ENCODE assay signal across 8 cellular contexts in genomic region chr21:29196664-29197052, GRCh38.
DNase-seq lines count a peak whose midpoint lies in the region; ATAC-seq and TF ChIP-seq lines count a peak whose summit lies in the region.

No MANE protein-coding gene starts in this region.

- no peaks in the 10 kb centered on the region for H3K4me1 Mint-ChIP-seq in glutamatergic neuron (ENCODE audit: low read depth, unreplicated experiment)

- no peak for TF ChIP-seq EP300 in gastroesophageal sphincter (IDR thresholded peaks at IDR 0.05)

- no peak overlapping the region for H3K4me3 Mint-ChIP-seq in glutamatergic neuron (ENCODE audit: unreplicated experiment)

- TF ChIP-seq CTCF in right atrium auricular region (IDR thresholded peaks at IDR 0.05) (no peak), HL-60 (IDR thresholded peaks at IDR 0.05; ENCODE audit: insufficient read depth, low read length) (no peak), gastroesophageal sphincter (IDR thresholded peaks at IDR 0.05) (no peak), glutamatergic neuron (IDR thresholded peaks at IDR 0.05; ENCODE audit: partially characterized antibody, unreplicated experiment) (no peak)

- H3K4me3 ChIP-seq in right cardiac atrium (ENCODE audit: low read length) = peak overlapping the region; percentile 66
- H3K4me3 ChIP-seq in right atrium auricular region = no peak overlapping the region
- H3K4me3 ChIP-seq in HL-60 (replicated peaks; ENCODE audit: insufficient read depth, low read length) = peak overlapping the region; percentile 7; the same call in 1 of the 2 replicates
- H3K4me3 ChIP-seq in esophagus (ENCODE audit: low read depth in 1 of 2, low read length in 2 of 2) = peak overlapping the region in 1 of 2 donors; percentile 22
- no peak overlapping the region for H3K4me3 ChIP-seq in gastroesophageal sphincter

- whole genome bisulfite sequencing in right cardiac atrium = 50% methylated on average over 5 of the region's 5 CpGs
- WGBS in esophagus, 2 donors = 53 to 56% methylated on average over 5 of the region's 5 CpGs
- WGBS in gastroesophageal sphincter (ENCODE audit: low coverage in 1 of 2), 2 donors = 32 to 65% methylated on average over 4 of the region's 5 CpGs

- H3K9me3 ChIP-seq in right cardiac atrium (ENCODE audit: control insufficient read depth, low read length) (no peaks in the 10 kb centered on the region), right atrium auricular region (peaks cover 0 to 9% of the 10 kb centered on the region in 2 donors), esophagus (ENCODE audit: control insufficient read depth in 2 of 2, insufficient read depth in 1 of 2, low read depth in 1 of 2, low read length in 1 of 2) (no peaks in the 10 kb centered on the region), gastroesophageal sphincter (peaks cover 0 to 9% (median 0%) of the 10 kb centered on the region in 3 donors)

- H3K27me3 Mint-ChIP-seq in glutamatergic neuron (ENCODE audit: unreplicated experiment) = no peaks in the 10 kb centered on the region

- H3K27me3 ChIP-seq in right cardiac atrium (ENCODE audit: control insufficient read depth, insufficient read depth) (no peaks in the 10 kb centered on the region), right atrium auricular region (no peaks in the 10 kb centered on the region), HL-60 (ENCODE audit: insufficient read depth, poor library complexity, severe bottlenecking) (no peaks in the 10 kb centered on the region), esophagus (ENCODE audit: control insufficient read depth in 1 of 2, insufficient read depth in 2 of 2, low read length in 2 of 2) (no peaks in the 10 kb centered on the region), gastroesophageal sphincter (no peaks in the 10 kb centered on the region)

- no peak overlapping the region for H3K27ac Mint-ChIP-seq in glutamatergic neuron (ENCODE audit: unreplicated experiment)

- no peaks in the 10 kb centered on the region for H3K9me3 Mint-ChIP-seq in glutamatergic neuron (ENCODE audit: unreplicated experiment)

- peaks cover 2% of the 10 kb centered on the region for H3K4me1 ChIP-seq in right cardiac atrium (ENCODE audit: control insufficient read depth, insufficient read depth, low read length)
- peaks cover 0 to 8% of the 10 kb centered on the region in 2 donors for H3K4me1 ChIP-seq in right atrium auricular region
- H3K4me1 ChIP-seq in esophagus (ENCODE audit: control insufficient read depth in 2 of 2, insufficient read depth in 2 of 2, low read length in 1 of 2) = no peaks in the 10 kb centered on the region
- H3K4me1 ChIP-seq in gastroesophageal sphincter = peaks cover 0 to 23% (median 3%) of the 10 kb centered on the region in 3 donors

- intact Hi-C loops in right cardiac atrium (cut with DNase I) = no loop called here

- no peak for DNase-seq in right cardiac atrium
- no peak for DNase-seq in right atrium auricular region (ENCODE audit: low spot score)
- DNase-seq in HL-60 (ENCODE audit: low read depth in 1 of 2, low spot score in 1 of 2) = no peak
- DNase-seq in LoVo (ENCODE audit: low spot score) = no peak
- DNase-seq in NCI-H2107 (lab: John Stamatoyannopoulos, UW) = no peak
- no peak for DNase-seq in glutamatergic neuron

- H3K36me3 Mint-ChIP-seq in glutamatergic neuron (ENCODE audit: unreplicated experiment) = peaks cover 4% of the 10 kb centered on the region

- H3K27ac ChIP-seq in right cardiac atrium (ENCODE audit: low read length) = peak overlapping the region; percentile 58
- H3K27ac ChIP-seq in right atrium auricular region = peak overlapping the region in 1 of 2 donors; percentile 9
- H3K27ac ChIP-seq in HL-60 (replicated peaks) = peak overlapping the region; percentile 67
- H3K27ac ChIP-seq in esophagus (ENCODE audit: low read depth in 2 of 2, low read length in 1 of 2) = peak overlapping the region; percentile 40 to 55
- peak overlapping the region in 2 of 4 donors; percentile 49 to 53 for H3K27ac ChIP-seq in gastroesophageal sphincter

- ATAC-seq in right cardiac atrium (no peak), gastroesophageal sphincter (no peak)

- no peak for TF ChIP-seq POLR2A in gastroesophageal sphincter (IDR thresholded peaks at IDR 0.05)

- H3K36me3 ChIP-seq in right atrium auricular region (no peaks in the 10 kb centered on the region), esophagus (ENCODE audit: control insufficient read depth in 2 of 2, insufficient read depth in 2 of 2, low read length in 1 of 2) (no peaks in the 10 kb centered on the region), gastroesophageal sphincter (no peaks in the 10 kb centered on the region)

Comparison
In these comparisons a context has a peak if more than half of its experiments do, and no peak if none do; other contexts are left out.
1. H3K4me3 ChIP-seq: peak in right cardiac atrium (single experiment) and HL-60 (single experiment); none in right atrium auricular region (0 of 2) and gastroesophageal sphincter (0 of 2).